Comparison of ENCODE assay signal across 14 cellular contexts in the genomic region with DNA sequence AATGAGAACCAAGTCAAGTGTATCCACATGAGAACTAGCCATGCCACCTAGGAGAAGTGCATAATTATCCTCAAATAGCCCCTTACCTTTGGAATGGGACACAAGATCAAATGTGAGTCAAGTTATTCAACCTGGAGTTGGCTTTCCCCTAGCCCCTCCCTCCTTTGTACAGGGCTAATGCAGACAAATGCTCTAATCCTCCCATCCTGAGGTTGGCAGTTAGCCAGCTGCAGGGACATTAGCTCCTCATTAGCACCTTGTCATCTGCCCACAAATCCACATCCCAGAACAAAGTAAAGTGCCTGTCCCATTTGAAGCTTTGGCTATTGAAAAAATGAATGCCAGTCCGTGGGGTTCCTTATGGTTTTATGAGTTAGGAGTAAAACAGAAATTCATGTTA.
A peak's percentile ranks its signal among the peaks of the same experiment; 100 is the strongest.
DNase-seq lines count a peak whose midpoint lies in the region; ATAC-seq and TF ChIP-seq lines count a peak whose summit lies in the region.
"Had no signal": no experiment of that assay in that cellular context is flagged by ENCODE, and none has a peak within 500 bp of the region (broad histone marks: within the 10 kb centered on the region; RNA-seq: fewer than 3 reads in every experiment).

No MANE protein-coding gene starts in this region.

- no peak overlapping the region for H3K4me3 ChIP-seq in Caco-2 (ENCODE audit: low read depth, low read length)
- H3K4me3 ChIP-seq: SK-N-MC, suprapubic skin had no signal

- H3K4me3 Mint-ChIP-seq in Caco-2 (ENCODE audit: unreplicated experiment) = no peak overlapping the region

- H3K9me3 Mint-ChIP-seq in Caco-2 (ENCODE audit: unreplicated experiment) = no peaks in the 10 kb centered on the region

- no TSS peak for BruUV-seq in Caco-2 (replicated peaks; lab: Mats Ljungman, UMichigan)

- no peak for TF ChIP-seq CTCF in Caco-2 (IDR thresholded peaks at IDR 0.05; ENCODE audit: insufficient read depth in 1 of 2, low read depth in 1 of 2, low read length in 1 of 2, severe bottlenecking in 1 of 2, unreplicated experiment in 1 of 2)

- H3K9me3 ChIP-seq in Caco-2 = no peaks in the 10 kb centered on the region
- H3K9me3 ChIP-seq: suprapubic skin had no signal

- no peaks in the 10 kb centered on the region for H3K27me3 ChIP-seq in Caco-2 (replicated peaks; ENCODE audit: control insufficient read depth, insufficient read depth, low read length)
- H3K27me3 ChIP-seq: suprapubic skin had no signal

- no peak for ATAC-seq in GM19324 (IDR thresholded peaks at IDR 0.05; ENCODE audit: low FRiP score, unreplicated experiment)

- CTCF ChIA-PET in Caco-2 (lab: Charles Lee) = no interaction called here

- POLR2A ChIA-PET in Caco-2 (lab: Charles Lee) = no interaction called here

- peak; percentile 78 for DNase-seq in D341Med (ENCODE audit: low spot score)
- peak; percentile 88 for DNase-seq in NCI-H1105 treated with DMSO at 0.1 percent for 48 hours (lab: John Stamatoyannopoulos, UW)
- DNase-seq in NCI-H446 treated with DMSO at 0.1 percent for 48 hours (lab: John Stamatoyannopoulos, UW) = peak; percentile 46
- DNase-seq in iPS DF 19.7 (ENCODE audit: low read depth, low spot score) = peak; percentile 70
- no peak for DNase-seq in occipital lobe (lab: John Stamatoyannopoulos, UW)
- no peak for DNase-seq in activated T-cell treated with anti-CD3 and anti-CD28 coated beads for 4 hours
- DNase-seq in Caco-2 = no peak
- DNase-seq: activated CD8-positive, alpha-beta memory T cell treated with anti-CD3 and anti-CD28 coated beads, Interleukin-2, amount 50 U/mL, for 48 hours; activated naive CD4-positive, alpha-beta T cell treated with anti-CD3 and anti-CD28 coated beads, Interleukin-2, amount 50 U/mL, for 16 hours; MM.1S had no signal

- no peak overlapping the region for H3K27ac Mint-ChIP-seq in Caco-2 (ENCODE audit: unreplicated experiment)

- intact Hi-C loops in Caco-2 (cut with micrococcal nuclease; ENCODE audit: unreplicated experiment) = no loop called here

- peaks cover 12% of the 10 kb centered on the region for H3K27me3 Mint-ChIP-seq in Caco-2 (ENCODE audit: insufficient read depth, unreplicated experiment)

- no peaks in the 10 kb centered on the region for H3K4me1 Mint-ChIP-seq in Caco-2 (ENCODE audit: low read depth, unreplicated experiment)

- H3K4me1 ChIP-seq in Caco-2 = no peaks in the 10 kb centered on the region
- H3K4me1 ChIP-seq: parathyroid adenoma had no signal

- H3K36me3 Mint-ChIP-seq in Caco-2 (ENCODE audit: insufficient read depth, unreplicated experiment) = no peaks in the 10 kb centered on the region

- H3K36me3 ChIP-seq in Caco-2 (ENCODE audit: control insufficient read depth, insufficient read depth, low read length) = no peaks in the 10 kb centered on the region
- H3K36me3 ChIP-seq: suprapubic skin had no signal

Comparison
In these comparisons a context has a peak if more than half of its experiments do, and no peak if none do; other contexts are left out.
1. DNase-seq: peak in D341Med (single experiment), NCI-H1105 treated with DMSO at 0.1 percent for 48 hours (single experiment), NCI-H446 treated with DMSO at 0.1 percent for 48 hours (single experiment) and iPS DF 19.7 (single experiment); none in occipital lobe (single experiment), activated T-cell treated with anti-CD3 and anti-CD28 coated beads for 4 hours (single experiment) and Caco-2 (0 of 2).